Comparison of ENCODE assay signal across 1 cellular context in the genomic region with DNA sequence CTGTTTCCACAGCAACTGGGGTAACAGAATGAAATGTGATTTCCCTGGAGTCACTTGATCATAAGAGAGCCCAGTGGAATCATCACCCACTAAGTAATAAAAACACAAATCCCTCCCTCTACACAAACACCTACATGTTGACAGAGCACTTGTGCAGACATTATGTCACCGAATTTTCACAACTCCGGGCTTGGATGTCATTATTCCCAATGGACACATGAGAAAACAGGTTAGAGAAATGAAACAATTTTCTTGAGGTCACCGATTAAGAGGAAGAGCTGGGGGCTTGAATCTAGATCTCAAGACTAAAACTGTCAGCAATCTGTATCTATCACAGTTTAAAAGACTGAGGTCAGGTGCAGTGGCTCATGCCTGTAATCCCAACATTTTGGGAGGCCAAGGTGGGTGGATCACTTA.
TF ChIP-seq lines count a peak whose summit lies in the region.

No MANE protein-coding gene starts in this region.

TF ChIP-seq in HEK293, 187 proteins besides CTCF, POLR2A, EP300 and RAD21 (continued from another document):
- TF ChIP-seq, protein P1, sequence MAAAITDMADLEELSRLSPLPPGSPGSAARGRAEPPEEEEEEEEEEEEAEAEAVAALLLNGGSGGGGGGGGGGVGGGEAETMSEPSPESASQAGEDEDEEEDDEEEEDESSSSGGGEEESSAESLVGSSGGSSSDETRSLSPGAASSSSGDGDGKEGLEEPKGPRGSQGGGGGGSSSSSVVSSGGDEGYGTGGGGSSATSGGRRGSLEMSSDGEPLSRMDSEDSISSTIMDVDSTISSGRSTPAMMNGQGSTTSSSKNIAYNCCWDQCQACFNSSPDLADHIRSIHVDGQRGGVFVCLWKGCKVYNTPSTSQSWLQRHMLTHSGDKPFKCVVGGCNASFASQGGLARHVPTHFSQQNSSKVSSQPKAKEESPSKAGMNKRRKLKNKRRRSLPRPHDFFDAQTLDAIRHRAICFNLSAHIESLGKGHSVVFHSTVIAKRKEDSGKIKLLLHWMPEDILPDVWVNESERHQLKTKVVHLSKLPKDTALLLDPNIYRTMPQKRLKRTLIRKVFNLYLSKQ (tag by site-specific recombination; IDR thresholded peaks at IDR 0.05; ENCODE audit: borderline replicate concordance), result no peak
- TF ChIP-seq ZNF2 (tag by site-specific recombination; IDR thresholded peaks at IDR 0.05), result peak; percentile 87
- no peak for TF ChIP-seq ZNF19 (tag by site-specific recombination; IDR thresholded peaks at IDR 0.05; ENCODE audit: low read depth)
- TF ChIP-seq ZNF521 (tag by site-specific recombination; IDR thresholded peaks at IDR 0.05), result no peak
- TF ChIP-seq, protein P2, sequence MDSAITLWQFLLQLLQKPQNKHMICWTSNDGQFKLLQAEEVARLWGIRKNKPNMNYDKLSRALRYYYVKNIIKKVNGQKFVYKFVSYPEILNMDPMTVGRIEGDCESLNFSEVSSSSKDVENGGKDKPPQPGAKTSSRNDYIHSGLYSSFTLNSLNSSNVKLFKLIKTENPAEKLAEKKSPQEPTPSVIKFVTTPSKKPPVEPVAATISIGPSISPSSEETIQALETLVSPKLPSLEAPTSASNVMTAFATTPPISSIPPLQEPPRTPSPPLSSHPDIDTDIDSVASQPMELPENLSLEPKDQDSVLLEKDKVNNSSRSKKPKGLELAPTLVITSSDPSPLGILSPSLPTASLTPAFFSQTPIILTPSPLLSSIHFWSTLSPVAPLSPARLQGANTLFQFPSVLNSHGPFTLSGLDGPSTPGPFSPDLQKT (IDR thresholded peaks at IDR 0.05; ENCODE audit: borderline replicate concordance, low read depth, low read length), result no peak
- peak; percentile 48 for TF ChIP-seq ZNF394 (tag by site-specific recombination; IDR thresholded peaks at IDR 0.05; ENCODE audit: borderline replicate concordance)
- 0 out of 2 replicates have a peak, but pooled peaks have one; percentile 12 for TF ChIP-seq KLF7 (tag by site-specific recombination; IDR thresholded peaks at IDR 0.05; ENCODE audit: borderline replicate concordance)
- TF ChIP-seq ZNF571 (tag by site-specific recombination; IDR thresholded peaks at IDR 0.05), result no peak
- no peak for TF ChIP-seq ZNF433 (tag by site-specific recombination; IDR thresholded peaks at IDR 0.05; ENCODE audit: low read depth)
- peak; percentile 85 for TF ChIP-seq ZEB2 (tag by site-specific recombination; IDR thresholded peaks at IDR 0.05)
